Comparison of ENCODE assay signal across 19 cellular contexts in the genomic region with DNA sequence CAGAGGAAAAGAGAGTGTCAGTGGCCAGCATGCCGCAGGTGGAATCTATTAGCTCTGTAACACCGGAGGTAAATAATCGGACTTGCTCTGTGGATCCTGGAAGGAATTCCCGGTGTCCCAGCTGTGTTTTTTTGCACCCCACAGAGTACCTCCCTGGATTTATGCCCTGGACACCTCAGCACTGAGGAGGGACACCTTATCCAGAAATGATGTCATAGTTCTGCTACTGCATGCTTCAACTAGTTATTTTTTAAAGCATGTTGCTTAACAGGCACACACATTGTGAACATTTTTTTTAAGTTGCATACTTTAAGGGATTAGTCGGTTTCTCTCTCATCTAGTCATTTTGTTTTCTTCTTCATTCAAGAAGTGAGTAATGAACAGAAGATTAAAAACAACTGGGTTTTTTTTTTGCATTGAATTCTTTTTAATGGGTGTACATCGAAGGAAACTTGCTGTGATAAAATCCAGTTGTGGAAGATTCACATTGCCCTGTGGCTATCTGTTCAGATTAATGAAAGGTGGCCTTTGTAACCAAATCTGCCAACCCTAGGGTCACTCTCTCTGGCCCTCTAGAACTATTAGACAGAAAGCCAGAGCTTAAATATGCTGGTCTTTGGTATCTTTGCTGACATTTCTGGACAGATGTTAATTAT.
DNase-seq lines count a peak whose midpoint lies in the region; ATAC-seq, FAIRE-seq and TF ChIP-seq lines count a peak whose summit lies in the region.
"Had no signal": no experiment of that assay in that cellular context is flagged by ENCODE, and none has a peak within 500 bp of the region (broad histone marks: within the 10 kb centered on the region; RNA-seq: fewer than 3 reads in every experiment).

No MANE protein-coding gene starts in this region.

- H4K91ac ChIP-seq in H1 (replicated peaks; ENCODE audit: insufficient read length, low read length), result no peak overlapping the region

- H3K36me3 Mint-ChIP-seq in type B pancreatic cell, result no peaks in the 10 kb centered on the region
- H3K36me3 Mint-ChIP-seq: activated naive CD8-positive, alpha-beta T cell had no signal

- H3K79me1 ChIP-seq in H1 (ENCODE audit: low read depth, low read length), result no peaks in the 10 kb centered on the region

- H2BK20ac ChIP-seq in H1 (ENCODE audit: low read length), result no peak overlapping the region

- H3K27me3 ChIP-seq in H1 (replicated peaks in 1 of 4; ENCODE audit: control insufficient read depth in 3 of 4, extremely low read depth in 1 of 4, insufficient read depth in 3 of 4, low read length in 3 of 4) (no peaks in the 10 kb centered on the region), HepG2 (ENCODE audit: control insufficient read depth in 1 of 2, insufficient read depth in 2 of 2, low read length in 2 of 2) (no peaks in the 10 kb centered on the region)

- no peak overlapping the region for H3K18ac ChIP-seq in H1 (ENCODE audit: extremely low read depth, low read length)

- H2BK15ac ChIP-seq in H1 (ENCODE audit: low read length), result no peak overlapping the region

- no peaks in the 10 kb centered on the region for H3K9me3 ChIP-seq in H1 (ENCODE audit: insufficient read depth in 2 of 2, low read depth in 1 of 2, low read length in 1 of 2)
- H3K9me3 ChIP-seq in HepG2 (ENCODE audit: low read length), result no peaks in the 10 kb centered on the region
- H3K9me3 ChIP-seq: mucosa of descending colon, thoracic aorta had no signal

- peaks cover 8% of the 10 kb centered on the region for H3K9me3 Mint-ChIP-seq in type B pancreatic cell

- no peak for TF ChIP-seq POLR2A in H1 (IDR thresholded peaks at IDR 0.05; ENCODE audit: control extremely low read depth in 1 of 2, low read depth in 2 of 2, low read length in 2 of 2)
- TF ChIP-seq POLR2A in HepG2 (IDR thresholded peaks at IDR 0.05; ENCODE audit: insufficient read depth in 1 of 2, low read depth in 2 of 2, low read length in 2 of 2), result no peak

- no peak for TF ChIP-seq EP300 in H1 (IDR thresholded peaks at IDR 0.05; ENCODE audit: borderline replicate concordance in 1 of 2, low read depth in 2 of 2, low read length in 2 of 2)
- no peak for TF ChIP-seq EP300 in HepG2 (IDR thresholded peaks at IDR 0.05; ENCODE audit: low read depth in 2 of 2, low read length in 2 of 2)
- no peak for TF ChIP-seq EP300 in HepG2 (CRISPR knock-in tag; IDR thresholded peaks at IDR 0.05; ENCODE audit: borderline replicate concordance)

- peak overlapping the region; percentile 76 for H3K4me3 Mint-ChIP-seq in type B pancreatic cell
- H3K4me3 Mint-ChIP-seq: activated naive CD8-positive, alpha-beta T cell had no signal

- intact Hi-C loops in HepG2 (cut with micrococcal nuclease; ENCODE audit: unreplicated experiment), result no loop called here

- no peak overlapping the region for H2BK120ac ChIP-seq in H1 (replicated peaks; ENCODE audit: low read depth, low read length)

- in situ Hi-C loops in HepG2 (cut with HindIII; ENCODE audit: extremely low pct_ligation_motif_present, low pct_unique_long_range_greater_than_20kb), result no loop called here

- H3K27ac Mint-ChIP-seq in type B pancreatic cell, result peak overlapping the region; percentile 98
- H3K27ac Mint-ChIP-seq: activated naive CD8-positive, alpha-beta T cell had no signal

- WGBS in H1 (ENCODE audit: extremely low coverage in 1 of 2, insufficient coverage in 1 of 2, insufficient read length in 1 of 2, insufficient replicate concordance in 2 of 2, low coverage in 1 of 2, low lambda C conversion rate in 2 of 2, missing lambda C conversion rate in 1 of 2), 2 experiments, result 93% methylated on average over 6 of the region's 6 CpGs; no CpG with 5 or more reads in 1 of the 2 experiments
- 2% methylated on average over 6 of the region's 6 CpGs for WGBS in HepG2 (ENCODE audit: low lambda C conversion rate)

- no peaks in the 10 kb centered on the region for H3K27me3 Mint-ChIP-seq in type B pancreatic cell
- H3K27me3 Mint-ChIP-seq: activated naive CD8-positive, alpha-beta T cell had no signal

- H2AFZ ChIP-seq in H1 (ENCODE audit: low read length) (0 out of 2 replicates have a peak overlapping the region, but pooled peaks have one; percentile 7), HepG2 (ENCODE audit: low read length) (no peak overlapping the region)

- BruUV-seq in HepG2 (replicated peaks; lab: Mats Ljungman, UMichigan), result no TSS peak

- H3K4ac ChIP-seq in H1 (replicated peaks; ENCODE audit: insufficient read length, low read depth, low read length), result no peak overlapping the region

- H4K5ac ChIP-seq in H1 (ENCODE audit: insufficient read length, low read depth, low read length), result no peak overlapping the region

- H3K4me3 ChIP-seq in H1 (ENCODE audit: extremely low read depth in 1 of 4, insufficient read depth in 2 of 4, low read depth in 3 of 4, low read length in 4 of 4) (no peak overlapping the region), HepG2 (replicated peaks in 1 of 3; ENCODE audit: insufficient read depth in 1 of 3, low read depth in 2 of 3, low read length in 3 of 3) (no peak overlapping the region)
- H3K4me3 ChIP-seq: mucosa of descending colon, thoracic aorta had no signal

- H3K14ac ChIP-seq in H1 (ENCODE audit: insufficient read length), result no peak overlapping the region

- no peak overlapping the region for H3K4me2 ChIP-seq in H1 (ENCODE audit: insufficient read depth in 1 of 2, low read depth in 2 of 2, low read length in 2 of 2)
- H3K4me2 ChIP-seq in HepG2 (ENCODE audit: low read depth, low read length), result no peak overlapping the region

- H3K36me3 ChIP-seq in H1 (ENCODE audit: control insufficient read depth in 2 of 4, insufficient read depth in 4 of 4, low read length in 3 of 4) (no peaks in the 10 kb centered on the region), HepG2 (replicated peaks in 1 of 2; ENCODE audit: control insufficient read depth in 1 of 2, insufficient read depth in 2 of 2, low read length in 2 of 2) (no peaks in the 10 kb centered on the region)
- H3K36me3 ChIP-seq: thoracic aorta had no signal

- peak; percentile 18 for DNase-seq in RCC 7860 (ENCODE audit: low spot score)
- DNase-seq in H1 (ENCODE audit: low read depth in 1 of 2, low spot score in 2 of 2), result no peak
- DNase-seq in HepG2 (ENCODE audit: low spot score), result no peak
- no peak for DNase-seq in type B pancreatic cell (ENCODE audit: extremely low spot score, unreplicated experiment)
- DNase-seq in NCI-H1105 (lab: John Stamatoyannopoulos, UW), result no peak
- no peak for DNase-seq in superior temporal gyrus (ENCODE audit: extremely low spot score)
- DNase-seq: activated CD4-positive, alpha-beta T cell treated with anti-CD3 and anti-CD28 coated beads for 48 hours; activated T-cell treated with anti-CD3 and anti-CD28 coated beads, Interleukin-2, amount 50 U/mL, for 1 hour; DND-41; Kasumi-1; mucosa of descending colon; NCI-H187; NCI-H82; RPMI8226 had no signal

- H3K56ac ChIP-seq in H1 (replicated peaks; ENCODE audit: insufficient read length, low read depth, low read length), result no peak overlapping the region

- H3K23ac ChIP-seq in H1 (ENCODE audit: insufficient read length), result no peak overlapping the region

- no peak overlapping the region for H3K9ac ChIP-seq in H1 (replicated peaks in 1 of 4; ENCODE audit: extremely low read depth in 1 of 4, low read depth in 3 of 4, low read length in 3 of 4)
- H3K9ac ChIP-seq in HepG2 (ENCODE audit: insufficient read depth, low read depth, low read length), result no peak overlapping the region

- no peaks in the 10 kb centered on the region for H3K79me2 ChIP-seq in H1 (ENCODE audit: control insufficient read depth in 1 of 2, insufficient read depth in 2 of 2, low read length in 2 of 2)
- H3K79me2 ChIP-seq in HepG2 (ENCODE audit: insufficient read depth, low read length), result no peaks in the 10 kb centered on the region

- H2BK12ac ChIP-seq in H1 (ENCODE audit: low read depth, low read length), result no peak overlapping the region

- POLR2A ChIA-PET in H1 (lab: Charles Lee; ENCODE audit: partially characterized antibody), result no interaction called here
- POLR2A ChIA-PET in HepG2 (lab: Yijun Ruan, JAX), result no interaction called here

- FAIRE-seq in RCC 7860 (lab: Jason Lieb, UNC) (no peak), H1 (lab: Jason Lieb, UNC) (no peak), HepG2 (lab: Jason Lieb, UNC) (no peak)

- H2AK5ac ChIP-seq in H1 (ENCODE audit: low read depth, low read length), result no peak overlapping the region

- H2BK5ac ChIP-seq in H1 (ENCODE audit: low read depth, low read length), result no peak overlapping the region

- no peak overlapping the region for H3K27ac ChIP-seq in H1 (ENCODE audit: low read depth, low read length)
- no peak overlapping the region for H3K27ac ChIP-seq in HepG2 (ENCODE audit: extremely low read length, insufficient read depth, low read length)
- H3K27ac ChIP-seq: HL-60, thoracic aorta had no signal

- no peaks in the 10 kb centered on the region for H3K23me2 ChIP-seq in H1 (ENCODE audit: low read depth, low read length)

- no peak for TF ChIP-seq RAD21 in H1 (IDR thresholded peaks at IDR 0.05 in 1 of 2, conservative IDR thresholded peaks at IDR 0.05 in 1 of 2; ENCODE audit: low read depth in 2 of 2, low read length in 2 of 2)
- no peak for TF ChIP-seq RAD21 in HepG2 (CRISPR knock-in tag; IDR thresholded peaks at IDR 0.05)

- H4K8ac ChIP-seq in H1 (ENCODE audit: extremely low read depth, insufficient read depth, low read length), result no peak overlapping the region

- CTCF ChIA-PET in H1 (lab: Charles Lee; ENCODE audit: partially characterized antibody), result interaction anchor here (0.7 to 1.3 kb wide), 4 partner anchors 20 to 163 kb away, joined by 3 read pairs; no protein-coding TSS in a partner anchor
- CTCF ChIA-PET in HepG2 (lab: Yijun Ruan, JAX; ENCODE audit: low intra/inter-chr PET ratio, low total read pairs), result interaction anchor here (1.5 kb wide), 1 partner anchor 698 kb away, joined by 3 read pairs; no protein-coding TSS in a partner anchor

- no peak for TF ChIP-seq CTCF in H1 (IDR thresholded peaks at IDR 0.05; ENCODE audit: control extremely low read depth in 1 of 3, insufficient read depth in 1 of 3, low read depth in 1 of 3, low read length in 3 of 3)
- no peak for TF ChIP-seq CTCF in HepG2 (CRISPR knock-in tag; IDR thresholded peaks at IDR 0.05)
- no peak for TF ChIP-seq CTCF in type B pancreatic cell (conservative IDR thresholded peaks at IDR 0.05)

- no peaks in the 10 kb centered on the region for H4K20me1 ChIP-seq in H1 (replicated peaks in 1 of 2; ENCODE audit: control insufficient read depth in 1 of 2, insufficient read depth in 2 of 2, low read length in 2 of 2)
- H4K20me1 ChIP-seq in HepG2 (ENCODE audit: insufficient read depth, low read length), result no peaks in the 10 kb centered on the region

- ATAC-seq in HepG2 (no peak; the same call in 2 of the 3 replicates), HG02973 (IDR thresholded peaks at IDR 0.05; ENCODE audit: unreplicated experiment) (no peak)
- ATAC-seq: HCT116 had no signal

- H3K4me1 ChIP-seq in H1 (replicated peaks in 1 of 4; ENCODE audit: control insufficient read depth in 3 of 4, insufficient read depth in 4 of 4, low read length in 3 of 4) (no peaks in the 10 kb centered on the region), HepG2 (ENCODE audit: insufficient read depth, low read length) (no peaks in the 10 kb centered on the region)

- H3K4me1 Mint-ChIP-seq in type B pancreatic cell (ENCODE audit: unreplicated experiment), result peaks cover 28% of the 10 kb centered on the region

TF ChIP-seq in H1, 55 proteins besides CTCF, POLR2A, EP300 and RAD21 (continues in another document):
- no peak for TF ChIP-seq CHD2 (IDR thresholded peaks at IDR 0.05; ENCODE audit: low read length)

TF ChIP-seq in HepG2, 621 proteins besides CTCF, POLR2A, EP300 and RAD21 (continues in another document):
- peak; percentile 72 for TF ChIP-seq ATF7 (IDR thresholded peaks at IDR 0.05)
- TF ChIP-seq ATF7 (CRISPR knock-in tag; IDR thresholded peaks at IDR 0.05), result no peak
